ENCODE assay signal across 8 cellular contexts in genomic region chr12:57005980-57006808, GRCh38. TPM values are rescaled to one million over a fixed set of nuclear protein-coding genes. Genes with fewer than 3 reads are reported as not detected.
DNase-seq lines count a peak whose midpoint lies in the region; ATAC-seq and TF ChIP-seq lines count a peak whose summit lies in the region.

Gene ZBTB39, minus strand, starts transcription at chr12:57006546. Its CDS starts 1,629 bp downstream, at chr12:57004917.

- peak; percentile 40 to 76 (median 66) for TF ChIP-seq CTCF in heart left ventricle (IDR thresholded peaks at IDR 0.05)

- H3K27ac ChIP-seq in heart left ventricle = peak within 1 kb of the TSS; percentile 19 to 92 (median 84)

- no peaks in the 10 kb centered on the region for H3K27me3 Mint-ChIP-seq in activated naive CD8-positive, alpha-beta T cell treated with anti-CD3 and anti-CD28 coated beads for 36 hours

- WGBS in heart left ventricle, 4 donors = 0 to 1% (median 0%) methylated on average over 15 to 94 of the region's 94 CpGs

- DNase-seq in Caki2 (ENCODE audit: low read depth) (peak; percentile 37), HuH-7.5 (ENCODE audit: low spot score) (peak; percentile 91), SK-N-DZ (ENCODE audit: low spot score) (peak; percentile 54), heart left ventricle (peak; percentile 58 to 84 (median 68)), posterior vena cava (ENCODE audit: low spot score) (peak; percentile 85), cortex of kidney (lab: John Stamatoyannopoulos, UW) (no peak)
- DNase-seq in activated naive CD8-positive, alpha-beta T cell treated with anti-CD3 and anti-CD28 coated beads for 36 hours = peak; percentile 83

- in situ Hi-C loops in Caki2 (cut with HindIII; ENCODE audit: low pct_unique_long_range_greater_than_20kb, low sequenced_read_pairs) = no loop called here

- intact Hi-C loops in heart left ventricle (cut with DNase I) = loop anchor here in 8 of 10 donors (2.0 to 10.0 kb wide), 6 partner anchors 56 to 249 kb away; partner anchors contain the start of gene STAT6 (in 4 of the 8)
- intact Hi-C loops in posterior vena cava (cut with DNase I) = loop anchor here in 1 of 2 donors (5.0 kb wide), 1 partner anchor 56 kb away; no protein-coding TSS in a partner anchor

- H3K4me1 ChIP-seq in heart left ventricle = peaks cover 0 to 30% (median 23%) of the 10 kb centered on the region in 12 donors

- H3K36me3 ChIP-seq in heart left ventricle = peaks cover 0 to 38% (median 33%) of the 10 kb centered on the region in 9 donors

- H3K4me3 ChIP-seq in heart left ventricle = peak within 1 kb of the TSS; percentile 83 to 100 (median 96)

- ATAC-seq in GM19468 (IDR thresholded peaks at IDR 0.05; ENCODE audit: extremely low read depth, unreplicated experiment) = peak; percentile 45
- peak; percentile 52 to 89 (median 76) for ATAC-seq in heart left ventricle

- H3K36me3 Mint-ChIP-seq in activated naive CD8-positive, alpha-beta T cell treated with anti-CD3 and anti-CD28 coated beads for 36 hours = peaks cover 10% of the 10 kb centered on the region

- peak within 1 kb of the TSS; percentile 88 for H3K4me3 Mint-ChIP-seq in activated naive CD8-positive, alpha-beta T cell treated with anti-CD3 and anti-CD28 coated beads for 36 hours

- H3K9me3 ChIP-seq in heart left ventricle = no peaks in the 10 kb centered on the region

- H3K4me1 Mint-ChIP-seq in activated naive CD8-positive, alpha-beta T cell treated with anti-CD3 and anti-CD28 coated beads for 36 hours = peaks cover 38% of the 10 kb centered on the region

- H3K9me3 Mint-ChIP-seq in activated naive CD8-positive, alpha-beta T cell treated with anti-CD3 and anti-CD28 coated beads for 36 hours = no peaks in the 10 kb centered on the region

- H3K27me3 ChIP-seq in heart left ventricle = no peaks in the 10 kb centered on the region

- peak within 1 kb of the TSS; percentile 72 for H3K27ac Mint-ChIP-seq in activated naive CD8-positive, alpha-beta T cell treated with anti-CD3 and anti-CD28 coated beads for 36 hours

- no peak for TF ChIP-seq POLR2A in heart left ventricle (IDR thresholded peaks at IDR 0.05)

RNA-seq across cellular contexts. Expression of gene ZBTB39, which starts in this region (rescaled TPM):
- 2.2 and 3.1 TPM in 2 replicates for total RNA-seq in Caki2 (2014; rRNA removed; shearing (Covaris generic); ENCODE audit: low replicate concordance)
- 13.9 and 19.2 TPM in 2 replicates for polyA plus RNA-seq in SK-N-DZ (2014; cell fraction: cytosol; rRNA removed)
- polyA plus RNA-seq in SK-N-DZ (2014; cell fraction: nucleus; rRNA removed) = 11.6 and 15.3 TPM in 2 replicates
- 1 to 10 TPM; 7.0 to 7.2 TPM for total RNA-seq in activated naive CD8-positive, alpha-beta T cell treated with anti-CD3 and anti-CD28 coated beads for 36 hours
- 1 to 10 TPM; 2.7 to 4.5 (median 3.6) TPM for total RNA-seq in heart left ventricle
- 1 to 10 TPM; 1.5 to 2.6 TPM for polyA plus RNA-seq in heart left ventricle
- 1 to 10 TPM; 4.8 to 5.6 TPM for total RNA-seq in posterior vena cava
